1 cellular context compared by ENCODE assay signal in the genomic region with DNA sequence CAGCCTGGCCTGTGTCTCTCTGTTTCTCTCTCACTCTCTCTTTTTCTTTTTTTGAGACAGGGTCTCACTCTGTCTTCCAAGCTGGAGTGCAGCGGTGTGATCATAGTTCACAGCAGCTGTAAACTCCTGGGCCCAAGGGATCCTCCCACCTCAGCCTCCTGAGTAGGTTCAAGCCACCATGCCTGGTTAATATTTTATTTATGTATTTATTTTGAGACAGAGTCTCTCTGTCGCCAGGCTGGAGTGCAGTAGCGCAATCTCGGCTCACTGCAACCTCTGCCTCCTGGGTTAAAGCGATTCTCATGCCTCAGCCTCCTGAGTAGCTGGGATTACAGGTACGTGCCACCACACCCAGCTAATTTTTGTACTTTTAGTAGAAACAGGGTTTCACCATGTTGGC.
TF ChIP-seq lines count a peak whose summit lies in the region.
"Not testable (repeated sequence)": the region's sequence is repeated elsewhere in the genome, so short reads cannot be mapped to it uniquely, and the experiment has no call there.

No MANE protein-coding gene starts in this region.

TF ChIP-seq in HepG2, 621 proteins besides CTCF, POLR2A, EP300 and RAD21 (continues in another document):
- TF ChIP-seq SP5 (CRISPR knock-in tag; IDR thresholded peaks at IDR 0.05; ENCODE audit: borderline replicate concordance, low read depth) (peak; percentile 69), NR2C2 (CRISPR knock-in tag; IDR thresholded peaks at IDR 0.05; ENCODE audit: borderline replicate concordance) (peak; percentile 20; the same call in 1 of the 2 replicates), FOSL2 (CRISPR knock-in tag; IDR thresholded peaks at IDR 0.05) (0 out of 2 replicates have a peak, but pooled peaks have one; percentile 4), ZSCAN30 (CRISPR knock-in tag; IDR thresholded peaks at IDR 0.05) (peak; percentile 79; the same call in 1 of the 2 replicates), RFXAP (CRISPR knock-in tag; IDR thresholded peaks at IDR 0.05; ENCODE audit: borderline replicate concordance) (0 out of 2 replicates have a peak, but pooled peaks have one; percentile 21), PHF21A (CRISPR knock-in tag; IDR thresholded peaks at IDR 0.05) (peak; percentile 65), TBX2 (CRISPR knock-in tag; IDR thresholded peaks at IDR 0.05; ENCODE audit: borderline replicate concordance) (peak; percentile 48; the same call in 1 of the 2 replicates), SALL1 (CRISPR knock-in tag; IDR thresholded peaks at IDR 0.05) (0 out of 2 replicates have a peak, but pooled peaks have one; percentile 25), GTF3A (CRISPR knock-in tag; conservative IDR thresholded peaks at IDR 0.05) (0 out of 2 replicates have a peak, but pooled peaks have one; percentile 56), NCOA2 (CRISPR knock-in tag; IDR thresholded peaks at IDR 0.05) (0 out of 2 replicates have a peak, but pooled peaks have one; percentile 37), NR2F6 (IDR thresholded peaks at IDR 0.05) (peak; percentile 7; the same call in 1 of the 2 replicates), NR2F6 (CRISPR knock-in tag; IDR thresholded peaks at IDR 0.05) (0 out of 2 replicates have a peak, but pooled peaks have one; percentile 8), SOX13 (CRISPR knock-in tag; conservative IDR thresholded peaks at IDR 0.05 in 1 of 2, IDR thresholded peaks at IDR 0.05 in 1 of 2) (peak in 1 of 2 experiments; percentile 15; a peak in 1 of 4 replicates), GFI1 (CRISPR knock-in tag; IDR thresholded peaks at IDR 0.05; ENCODE audit: borderline replicate concordance) (peak; percentile 94), MIER3 (CRISPR knock-in tag; IDR thresholded peaks at IDR 0.05; ENCODE audit: borderline replicate concordance) (0 out of 2 replicates have a peak, but pooled peaks have one; percentile 20), ZMYM3 (CRISPR knock-in tag; IDR thresholded peaks at IDR 0.05) (peak; percentile 65), SOX6 (CRISPR knock-in tag; IDR thresholded peaks at IDR 0.05) (peak; percentile 51; the same call in 1 of the 2 replicates), SAP130 (CRISPR knock-in tag; IDR thresholded peaks at IDR 0.05; ENCODE audit: low read depth) (peak; percentile 43), CEBPG (CRISPR knock-in tag; IDR thresholded peaks at IDR 0.05) (peak; percentile 50), ZNF460 (CRISPR knock-in tag; IDR thresholded peaks at IDR 0.05; ENCODE audit: borderline replicate concordance) (peak; percentile 91), ZNF205 (CRISPR knock-in tag; IDR thresholded peaks at IDR 0.05) (0 out of 2 replicates have a peak, but pooled peaks have one; percentile 33)
- TF ChIP-seq, protein P1, sequence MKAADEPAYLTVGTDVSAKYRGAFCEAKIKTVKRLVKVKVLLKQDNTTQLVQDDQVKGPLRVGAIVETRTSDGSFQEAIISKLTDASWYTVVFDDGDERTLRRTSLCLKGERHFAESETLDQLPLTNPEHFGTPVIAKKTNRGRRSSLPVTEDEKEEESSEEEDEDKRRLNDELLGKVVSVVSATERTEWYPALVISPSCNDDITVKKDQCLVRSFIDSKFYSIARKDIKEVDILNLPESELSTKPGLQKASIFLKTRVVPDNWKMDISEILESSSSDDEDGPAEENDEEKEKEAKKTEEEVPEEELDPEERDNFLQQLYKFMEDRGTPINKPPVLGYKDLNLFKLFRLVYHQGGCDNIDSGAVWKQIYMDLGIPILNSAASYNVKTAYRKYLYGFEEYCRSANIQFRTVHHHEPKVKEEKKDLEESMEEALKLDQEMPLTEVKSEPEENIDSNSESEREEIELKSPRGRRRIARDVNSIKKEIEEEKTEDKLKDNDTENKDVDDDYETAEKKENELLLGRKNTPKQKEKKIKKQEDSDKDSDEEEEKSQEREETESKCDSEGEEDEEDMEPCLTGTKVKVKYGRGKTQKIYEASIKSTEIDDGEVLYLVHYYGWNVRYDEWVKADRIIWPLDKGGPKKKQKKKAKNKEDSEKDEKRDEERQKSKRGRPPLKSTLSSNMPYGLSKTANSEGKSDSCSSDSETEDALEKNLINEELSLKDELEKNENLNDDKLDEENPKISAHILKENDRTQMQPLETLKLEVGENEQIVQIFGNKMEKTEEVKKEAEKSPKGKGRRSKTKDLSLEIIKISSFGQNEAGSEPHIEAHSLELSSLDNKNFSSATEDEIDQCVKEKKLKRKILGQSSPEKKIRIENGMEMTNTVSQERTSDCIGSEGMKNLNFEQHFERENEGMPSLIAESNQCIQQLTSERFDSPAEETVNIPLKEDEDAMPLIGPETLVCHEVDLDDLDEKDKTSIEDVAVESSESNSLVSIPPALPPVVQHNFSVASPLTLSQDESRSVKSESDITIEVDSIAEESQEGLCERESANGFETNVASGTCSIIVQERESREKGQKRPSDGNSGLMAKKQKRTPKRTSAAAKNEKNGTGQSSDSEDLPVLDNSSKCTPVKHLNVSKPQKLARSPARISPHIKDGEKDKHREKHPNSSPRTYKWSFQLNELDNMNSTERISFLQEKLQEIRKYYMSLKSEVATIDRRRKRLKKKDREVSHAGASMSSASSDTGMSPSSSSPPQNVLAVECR (CRISPR knock-in tag; IDR thresholded peaks at IDR 0.05; ENCODE audit: borderline replicate concordance): peak; percentile 25; the same call in 1 of the 2 replicates
- TF ChIP-seq, protein P2, sequence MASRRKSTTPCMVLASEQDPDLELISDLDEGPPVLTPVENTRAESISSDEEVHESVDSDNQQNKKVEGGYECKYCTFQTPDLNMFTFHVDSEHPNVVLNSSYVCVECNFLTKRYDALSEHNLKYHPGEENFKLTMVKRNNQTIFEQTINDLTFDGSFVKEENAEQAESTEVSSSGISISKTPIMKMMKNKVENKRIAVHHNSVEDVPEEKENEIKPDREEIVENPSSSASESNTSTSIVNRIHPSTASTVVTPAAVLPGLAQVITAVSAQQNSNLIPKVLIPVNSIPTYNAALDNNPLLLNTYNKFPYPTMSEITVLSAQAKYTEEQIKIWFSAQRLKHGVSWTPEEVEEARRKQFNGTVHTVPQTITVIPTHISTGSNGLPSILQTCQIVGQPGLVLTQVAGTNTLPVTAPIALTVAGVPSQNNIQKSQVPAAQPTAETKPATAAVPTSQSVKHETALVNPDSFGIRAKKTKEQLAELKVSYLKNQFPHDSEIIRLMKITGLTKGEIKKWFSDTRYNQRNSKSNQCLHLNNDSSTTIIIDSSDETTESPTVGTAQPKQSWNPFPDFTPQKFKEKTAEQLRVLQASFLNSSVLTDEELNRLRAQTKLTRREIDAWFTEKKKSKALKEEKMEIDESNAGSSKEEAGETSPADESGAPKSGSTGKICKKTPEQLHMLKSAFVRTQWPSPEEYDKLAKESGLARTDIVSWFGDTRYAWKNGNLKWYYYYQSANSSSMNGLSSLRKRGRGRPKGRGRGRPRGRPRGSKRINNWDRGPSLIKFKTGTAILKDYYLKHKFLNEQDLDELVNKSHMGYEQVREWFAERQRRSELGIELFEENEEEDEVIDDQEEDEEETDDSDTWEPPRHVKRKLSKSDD (CRISPR knock-in tag; IDR thresholded peaks at IDR 0.05; ENCODE audit: low read depth): 0 out of 2 replicates have a peak, but pooled peaks have one; percentile 36
- TF ChIP-seq, protein P3, sequence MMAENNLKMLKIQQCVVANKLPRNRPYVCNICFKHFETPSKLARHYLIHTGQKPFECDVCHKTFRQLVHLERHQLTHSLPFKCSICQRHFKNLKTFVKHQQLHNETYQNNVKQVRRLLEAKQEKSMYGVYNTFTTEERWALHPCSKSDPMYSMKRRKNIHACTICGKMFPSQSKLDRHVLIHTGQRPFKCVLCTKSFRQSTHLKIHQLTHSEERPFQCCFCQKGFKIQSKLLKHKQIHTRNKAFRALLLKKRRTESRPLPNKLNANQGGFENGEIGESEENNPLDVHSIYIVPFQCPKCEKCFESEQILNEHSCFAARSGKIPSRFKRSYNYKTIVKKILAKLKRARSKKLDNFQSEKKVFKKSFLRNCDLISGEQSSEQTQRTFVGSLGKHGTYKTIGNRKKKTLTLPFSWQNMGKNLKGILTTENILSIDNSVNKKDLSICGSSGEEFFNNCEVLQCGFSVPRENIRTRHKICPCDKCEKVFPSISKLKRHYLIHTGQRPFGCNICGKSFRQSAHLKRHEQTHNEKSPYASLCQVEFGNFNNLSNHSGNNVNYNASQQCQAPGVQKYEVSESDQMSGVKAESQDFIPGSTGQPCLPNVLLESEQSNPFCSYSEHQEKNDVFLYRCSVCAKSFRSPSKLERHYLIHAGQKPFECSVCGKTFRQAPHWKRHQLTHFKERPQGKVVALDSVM (CRISPR knock-in tag; IDR thresholded peaks at IDR 0.05): peak; percentile 97
- TF ChIP-seq SOX13, SOX6 (IDR thresholded peaks at IDR 0.05): not testable (repeated sequence)
- TF ChIP-seq, protein P4, sequence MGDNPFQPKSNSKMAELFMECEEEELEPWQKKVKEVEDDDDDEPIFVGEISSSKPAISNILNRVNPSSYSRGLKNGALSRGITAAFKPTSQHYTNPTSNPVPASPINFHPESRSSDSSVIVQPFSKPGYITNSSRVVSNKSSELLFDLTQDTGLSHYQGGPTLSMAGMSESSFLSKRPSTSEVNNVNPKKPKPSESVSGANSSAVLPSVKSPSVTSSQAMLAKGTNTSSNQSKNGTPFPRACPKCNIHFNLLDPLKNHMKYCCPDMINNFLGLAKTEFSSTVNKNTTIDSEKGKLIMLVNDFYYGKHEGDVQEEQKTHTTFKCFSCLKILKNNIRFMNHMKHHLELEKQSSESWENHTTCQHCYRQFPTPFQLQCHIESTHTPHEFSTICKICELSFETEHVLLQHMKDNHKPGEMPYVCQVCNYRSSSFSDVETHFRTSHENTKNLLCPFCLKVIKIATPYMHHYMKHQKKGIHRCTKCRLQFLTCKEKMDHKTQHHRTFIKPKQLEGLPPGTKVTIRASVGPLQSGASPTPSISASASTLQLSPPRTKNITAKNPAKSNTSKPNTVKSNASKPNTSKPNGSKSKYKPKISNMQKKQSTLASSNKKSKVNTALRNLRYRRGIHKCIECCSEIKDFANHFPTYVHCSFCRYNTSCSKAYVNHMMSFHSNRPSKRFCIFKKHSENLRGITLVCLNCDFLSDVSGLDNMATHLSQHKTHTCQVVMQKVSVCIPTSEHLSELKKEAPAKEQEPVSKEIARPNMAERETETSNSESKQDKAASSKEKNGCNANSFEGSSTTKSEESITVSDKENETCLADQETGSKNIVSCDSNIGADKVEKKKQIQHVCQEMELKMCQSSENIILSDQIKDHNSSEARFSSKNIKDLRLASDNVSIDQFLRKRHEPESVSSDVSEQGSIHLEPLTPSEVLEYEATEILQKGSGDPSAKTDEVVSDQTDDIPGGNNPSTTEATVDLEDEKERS (CRISPR knock-in tag; IDR thresholded peaks at IDR 0.05): 0 out of 2 replicates have a peak, but pooled peaks have one; percentile 51
- TF ChIP-seq, protein P5, sequence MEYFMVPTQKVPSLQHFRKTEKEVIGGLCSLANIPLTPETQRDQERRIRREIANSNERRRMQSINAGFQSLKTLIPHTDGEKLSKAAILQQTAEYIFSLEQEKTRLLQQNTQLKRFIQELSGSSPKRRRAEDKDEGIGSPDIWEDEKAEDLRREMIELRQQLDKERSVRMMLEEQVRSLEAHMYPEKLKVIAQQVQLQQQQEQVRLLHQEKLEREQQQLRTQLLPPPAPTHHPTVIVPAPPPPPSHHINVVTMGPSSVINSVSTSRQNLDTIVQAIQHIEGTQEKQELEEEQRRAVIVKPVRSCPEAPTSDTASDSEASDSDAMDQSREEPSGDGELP (IDR thresholded peaks at IDR 0.05; ENCODE audit: borderline replicate concordance, low read depth): 0 out of 2 replicates have a peak, but pooled peaks have one; percentile 17
- TF ChIP-seq, protein P6, sequence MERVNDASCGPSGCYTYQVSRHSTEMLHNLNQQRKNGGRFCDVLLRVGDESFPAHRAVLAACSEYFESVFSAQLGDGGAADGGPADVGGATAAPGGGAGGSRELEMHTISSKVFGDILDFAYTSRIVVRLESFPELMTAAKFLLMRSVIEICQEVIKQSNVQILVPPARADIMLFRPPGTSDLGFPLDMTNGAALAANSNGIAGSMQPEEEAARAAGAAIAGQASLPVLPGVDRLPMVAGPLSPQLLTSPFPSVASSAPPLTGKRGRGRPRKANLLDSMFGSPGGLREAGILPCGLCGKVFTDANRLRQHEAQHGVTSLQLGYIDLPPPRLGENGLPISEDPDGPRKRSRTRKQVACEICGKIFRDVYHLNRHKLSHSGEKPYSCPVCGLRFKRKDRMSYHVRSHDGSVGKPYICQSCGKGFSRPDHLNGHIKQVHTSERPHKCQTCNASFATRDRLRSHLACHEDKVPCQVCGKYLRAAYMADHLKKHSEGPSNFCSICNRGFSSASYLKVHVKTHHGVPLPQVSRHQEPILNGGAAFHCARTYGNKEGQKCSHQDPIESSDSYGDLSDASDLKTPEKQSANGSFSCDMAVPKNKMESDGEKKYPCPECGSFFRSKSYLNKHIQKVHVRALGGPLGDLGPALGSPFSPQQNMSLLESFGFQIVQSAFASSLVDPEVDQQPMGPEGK (CRISPR knock-in tag; IDR thresholded peaks at IDR 0.05): 0 out of 2 replicates have a peak, but pooled peaks have one; percentile 15
- TF ChIP-seq, protein P7, sequence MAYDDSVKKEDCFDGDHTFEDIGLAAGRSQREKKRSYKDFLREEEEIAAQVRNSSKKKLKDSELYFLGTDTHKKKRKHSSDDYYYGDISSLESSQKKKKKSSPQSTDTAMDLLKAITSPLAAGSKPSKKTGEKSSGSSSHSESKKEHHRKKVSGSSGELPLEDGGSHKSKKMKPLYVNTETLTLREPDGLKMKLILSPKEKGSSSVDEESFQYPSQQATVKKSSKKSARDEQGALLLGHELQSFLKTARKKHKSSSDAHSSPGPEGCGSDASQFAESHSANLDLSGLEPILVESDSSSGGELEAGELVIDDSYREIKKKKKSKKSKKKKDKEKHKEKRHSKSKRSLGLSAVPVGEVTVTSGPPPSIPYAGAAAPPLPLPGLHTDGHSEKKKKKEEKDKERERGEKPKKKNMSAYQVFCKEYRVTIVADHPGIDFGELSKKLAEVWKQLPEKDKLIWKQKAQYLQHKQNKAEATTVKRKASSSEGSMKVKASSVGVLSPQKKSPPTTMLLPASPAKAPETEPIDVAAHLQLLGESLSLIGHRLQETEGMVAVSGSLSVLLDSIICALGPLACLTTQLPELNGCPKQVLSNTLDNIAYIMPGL (CRISPR knock-in tag; IDR thresholded peaks at IDR 0.05; ENCODE audit: borderline replicate concordance in 1 of 2, low read depth in 1 of 2): 0 out of 4 replicates have a peak, but pooled peaks of 1 of the 2 experiments have one; percentile 30
- TF ChIP-seq, protein P8, sequence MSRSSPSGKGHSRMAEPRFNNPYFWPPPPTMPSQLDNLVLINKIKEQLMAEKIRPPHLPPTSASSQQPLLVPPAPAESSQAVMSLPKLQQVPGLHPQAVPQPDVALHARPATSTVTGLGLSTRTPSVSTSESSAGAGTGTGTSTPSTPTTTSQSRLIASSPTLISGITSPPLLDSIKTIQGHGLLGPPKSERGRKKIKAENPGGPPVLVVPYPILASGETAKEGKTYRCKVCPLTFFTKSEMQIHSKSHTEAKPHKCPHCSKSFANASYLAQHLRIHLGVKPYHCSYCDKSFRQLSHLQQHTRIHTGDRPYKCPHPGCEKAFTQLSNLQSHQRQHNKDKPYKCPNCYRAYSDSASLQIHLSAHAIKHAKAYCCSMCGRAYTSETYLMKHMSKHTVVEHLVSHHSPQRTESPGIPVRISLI (CRISPR knock-in tag; IDR thresholded peaks at IDR 0.05; ENCODE audit: borderline replicate concordance): peak; percentile 9; the same call in 1 of the 2 replicates
- TF ChIP-seq, protein P9, sequence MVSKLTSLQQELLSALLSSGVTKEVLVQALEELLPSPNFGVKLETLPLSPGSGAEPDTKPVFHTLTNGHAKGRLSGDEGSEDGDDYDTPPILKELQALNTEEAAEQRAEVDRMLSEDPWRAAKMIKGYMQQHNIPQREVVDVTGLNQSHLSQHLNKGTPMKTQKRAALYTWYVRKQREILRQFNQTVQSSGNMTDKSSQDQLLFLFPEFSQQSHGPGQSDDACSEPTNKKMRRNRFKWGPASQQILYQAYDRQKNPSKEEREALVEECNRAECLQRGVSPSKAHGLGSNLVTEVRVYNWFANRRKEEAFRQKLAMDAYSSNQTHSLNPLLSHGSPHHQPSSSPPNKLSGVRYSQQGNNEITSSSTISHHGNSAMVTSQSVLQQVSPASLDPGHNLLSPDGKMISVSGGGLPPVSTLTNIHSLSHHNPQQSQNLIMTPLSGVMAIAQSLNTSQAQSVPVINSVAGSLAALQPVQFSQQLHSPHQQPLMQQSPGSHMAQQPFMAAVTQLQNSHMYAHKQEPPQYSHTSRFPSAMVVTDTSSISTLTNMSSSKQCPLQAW (CRISPR knock-in tag; IDR thresholded peaks at IDR 0.05): peak; percentile 41; the same call in 1 of the 2 replicates
